In genomic region chr16:88810166-88810867, GRCh38 we compare ENCODE assay signal across 8 cellular contexts. TPM values are rescaled to one million over a fixed set of nuclear protein-coding genes. Genes with fewer than 3 reads are reported as not detected.
DNase-seq lines count a peak whose midpoint lies in the region; TF ChIP-seq lines count a peak whose summit lies in the region.

No MANE protein-coding gene starts in this region.

- H3K27me3 Mint-ChIP-seq in CD14-positive monocyte (ENCODE audit: low read depth in 3 of 3): peaks cover 0 to 2% (median 0%) of the 10 kb centered on the region in 3 donors

- peaks cover 28% of the 10 kb centered on the region for H3K4me1 Mint-ChIP-seq in CD14-positive monocyte

- intact Hi-C loops in CD14-positive monocyte (cut with micrococcal nuclease): loop anchor here in 1 of 2 donors (10.0 kb wide), 1 partner anchor 404 kb away; the partner anchor contains the start of gene ZNF778

- peaks cover 19 to 30% of the 10 kb centered on the region in 2 donors for H3K36me3 Mint-ChIP-seq in CD14-positive monocyte

- no peaks in the 10 kb centered on the region for H3K9me3 ChIP-seq in suprapubic skin

- DNase-seq in CD14-positive monocyte (ENCODE audit: low spot score) (no peak), KBM-7 (peak; percentile 65), kidney tubule cell (ENCODE audit: low spot score) (peak; percentile 62), suprapubic skin (ENCODE audit: low spot score in 2 of 2) (no peak), GDM1 (lab: John Stamatoyannopoulos, UW) (no peak), ecto neural progenitor cell (ENCODE audit: low spot score) (no peak)
- peak; percentile 35 for DNase-seq in activated naive CD4-positive, alpha-beta T cell treated with anti-CD3 and anti-CD28 coated beads, Interleukin-2, amount 50 U/mL, for 16 hours
- DNase-seq in effector CD8-positive, alpha-beta T cell (lab: John Stamatoyannopoulos, UW): no peak

- in situ Hi-C loops in KBM-7 (cut with MboI; ENCODE audit: low pct_unique_long_range_greater_than_20kb, low sequenced_read_pairs): no loop called here

- no peak for TF ChIP-seq POLR2A in suprapubic skin (IDR thresholded peaks at IDR 0.05)

- no peak for TF ChIP-seq EP300 in suprapubic skin (IDR thresholded peaks at IDR 0.05)

- WGBS in suprapubic skin: 28% methylated on average over 9 of the region's 11 CpGs

- TF ChIP-seq CTCF in CD14-positive monocyte (IDR thresholded peaks at IDR 0.05): no peak
- TF ChIP-seq CTCF in suprapubic skin (IDR thresholded peaks at IDR 0.05): no peak

- H3K27ac Mint-ChIP-seq in CD14-positive monocyte: peak overlapping the region; percentile 46 to 91 (median 86)

- peak overlapping the region; percentile 98 for H3K27ac ChIP-seq in suprapubic skin

- peaks cover 18% of the 10 kb centered on the region for H3K36me3 ChIP-seq in suprapubic skin

- no peaks in the 10 kb centered on the region for H3K27me3 ChIP-seq in suprapubic skin

- no peaks in the 10 kb centered on the region for H3K9me3 Mint-ChIP-seq in CD14-positive monocyte

- peak overlapping the region; percentile 74 for H3K4me3 ChIP-seq in suprapubic skin

- peaks cover 44% of the 10 kb centered on the region for H3K4me1 ChIP-seq in suprapubic skin

- H3K4me3 Mint-ChIP-seq in CD14-positive monocyte: peak overlapping the region; percentile 78 to 90

RNA-seq across cellular contexts. Expression of gene APRT, which starts 1.4 kb away (rescaled TPM):
- 100 to 1,000 TPM; 233 to 307 TPM for polyA plus RNA-seq in CD14-positive monocyte
- 100 to 1,000 TPM; 122 to 382 (median 250) TPM for total RNA-seq in suprapubic skin

RNA-seq across cellular contexts. Expression of gene CDT1, which starts 6.7 kb away (rescaled TPM):
- polyA plus RNA-seq in CD14-positive monocyte: under 1 TPM; 0.07 to 0.24 TPM
- total RNA-seq in suprapubic skin: 10 to 100 TPM in 2 of 4 donors, 1 to 10 TPM in 2; 4.7 to 25.7 (median 10.7) TPM

RNA-seq across cellular contexts. Expression of gene PIEZO1, which starts 25.3 kb away (rescaled TPM):
- 10 to 100 TPM; 10.2 to 15.0 TPM for polyA plus RNA-seq in CD14-positive monocyte
- total RNA-seq in suprapubic skin: 100 to 1,000 TPM; 185 to 269 (median 224) TPM

RNA-seq across cellular contexts. Expression of gene GALNS, which starts 46.4 kb away (rescaled TPM):
- 10 to 100 TPM; 20.2 to 32.2 TPM for polyA plus RNA-seq in CD14-positive monocyte
- total RNA-seq in suprapubic skin: 100 to 1,000 TPM in 1 of 4 donors, 10 to 100 TPM in 3; 31.1 to 134 (median 43.3) TPM

RNA-seq across cellular contexts. Expression of gene TRAPPC2L, which starts 46.6 kb away (rescaled TPM):
- 10 to 100 TPM; 82.4 to 89.3 TPM for polyA plus RNA-seq in CD14-positive monocyte
- 10 to 100 TPM; 31.9 to 49.2 (median 36.3) TPM for total RNA-seq in suprapubic skin

Comparison
In these comparisons a context has a peak if more than half of its experiments do, and no peak if none do; other contexts are left out.
1. DNase-seq: peak in KBM-7 (single experiment), activated naive CD4-positive, alpha-beta T cell treated with anti-CD3 and anti-CD28 coated beads, Interleukin-2, amount 50 U/mL, for 16 hours (single experiment) and kidney tubule cell (single experiment); none in CD14-positive monocyte (single experiment), suprapubic skin (0 of 2), GDM1 (single experiment), effector CD8-positive, alpha-beta T cell (single experiment) and ecto neural progenitor cell (single experiment).